In the genomic region with DNA sequence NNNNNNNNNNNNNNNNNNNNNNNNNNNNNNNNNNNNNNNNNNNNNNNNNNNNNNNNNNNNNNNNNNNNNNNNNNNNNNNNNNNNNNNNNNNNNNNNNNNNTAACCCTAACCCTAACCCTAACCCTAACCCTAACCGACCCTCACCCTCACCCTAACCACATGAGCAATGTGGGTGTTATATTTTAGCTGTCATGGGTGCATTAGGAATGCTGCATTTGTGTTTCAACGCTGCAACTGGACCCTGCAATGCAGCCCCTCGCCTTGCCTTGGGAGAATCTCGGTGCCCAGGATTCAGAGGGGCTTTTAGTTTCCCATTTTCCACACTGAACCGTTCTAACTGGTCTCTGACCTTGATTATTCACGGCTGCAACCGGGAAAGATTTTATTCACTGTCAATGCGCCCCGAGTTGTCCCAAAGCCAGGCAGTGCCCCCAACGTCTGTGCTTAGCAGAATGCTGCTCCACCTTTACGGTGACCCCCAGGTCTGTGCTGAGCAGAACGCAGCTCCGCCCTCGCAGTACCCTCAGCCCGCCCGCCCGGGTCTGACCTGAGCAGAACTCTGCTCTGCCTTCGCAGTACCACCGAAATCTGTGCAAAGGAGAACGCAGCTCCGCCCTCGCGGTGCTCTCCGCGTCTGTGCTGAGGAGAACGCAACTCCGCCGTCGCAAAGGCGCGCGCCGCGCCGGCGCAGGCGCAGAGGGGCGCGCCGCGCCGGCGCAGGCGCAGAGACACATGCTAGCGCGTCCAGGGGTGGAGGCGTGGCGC, we compare ENCODE assay signal across 9 cellular contexts. TPM values are rescaled to one million over a fixed set of nuclear protein-coding genes. Genes with fewer than 3 reads are reported as not detected.
DNase-seq lines count a peak whose midpoint lies in the region; ATAC-seq and TF ChIP-seq lines count a peak whose summit lies in the region.
"Had no signal": no experiment of that assay in that cellular context is flagged by ENCODE, and none has a peak within 500 bp of the region (broad histone marks: within the 10 kb centered on the region; RNA-seq: fewer than 3 reads in every experiment).

No MANE protein-coding gene starts in this region.

- no peaks in the 10 kb centered on the region for H3K4me1 ChIP-seq in suprapubic skin

- no peaks in the 10 kb centered on the region for H3K4me1 Mint-ChIP-seq in activated T-cell treated with anti-CD3 and anti-CD28 coated beads, Interleukin-2, amount 50 U/mL, for 24 hours (ENCODE audit: low read depth)
- no peaks in the 10 kb centered on the region for H3K4me1 Mint-ChIP-seq in stimulated activated naive CD8-positive, alpha-beta T cell treated with anti-CD3 and anti-CD28 coated beads, Interleukin-15, Interleukin-2, amounts not matched to agents 100 ng/mL and 50 ng/mL, for 24 hours (ENCODE audit: low read depth)

- TF ChIP-seq POLR2A in suprapubic skin (IDR thresholded peaks at IDR 0.05) = no peak

- no peaks in the 10 kb centered on the region for H3K36me3 Mint-ChIP-seq in activated T-cell treated with anti-CD3 and anti-CD28 coated beads, Interleukin-2, amount 50 U/mL, for 24 hours (ENCODE audit: low read depth)
- no peaks in the 10 kb centered on the region for H3K36me3 Mint-ChIP-seq in stimulated activated naive CD8-positive, alpha-beta T cell treated with anti-CD3 and anti-CD28 coated beads, Interleukin-15, Interleukin-2, amounts not matched to agents 100 ng/mL and 50 ng/mL, for 24 hours (ENCODE audit: low read depth)

- peak; percentile 95 to 97 for ATAC-seq in left cardiac atrium
- no peak for ATAC-seq in HG03460 (IDR thresholded peaks at IDR 0.05; ENCODE audit: unreplicated experiment)
- no peak for ATAC-seq in HG02763 (IDR thresholded peaks at IDR 0.05; ENCODE audit: unreplicated experiment)

- DNase-seq in activated T-cell treated with anti-CD3 and anti-CD28 coated beads, Interleukin-2, amount 50 U/mL, for 24 hours = no peak
- DNase-seq in activated T-cell treated with anti-CD3 and anti-CD28 coated beads for 4 hours (no peak), WERI-Rb-1 (peak; percentile 36), left cardiac atrium (no peak), suprapubic skin (ENCODE audit: low spot score in 2 of 2) (no peak)
- DNase-seq: DMS79 treated with DMSO at 0.1 percent for 48 hours had no signal

- H3K9me3 Mint-ChIP-seq in activated T-cell treated with anti-CD3 and anti-CD28 coated beads, Interleukin-2, amount 50 U/mL, for 24 hours = no peaks in the 10 kb centered on the region
- no peaks in the 10 kb centered on the region for H3K9me3 Mint-ChIP-seq in stimulated activated naive CD8-positive, alpha-beta T cell treated with anti-CD3 and anti-CD28 coated beads, Interleukin-15, Interleukin-2, amounts not matched to agents 100 ng/mL and 50 ng/mL, for 24 hours

- no peaks in the 10 kb centered on the region for H3K27me3 Mint-ChIP-seq in activated T-cell treated with anti-CD3 and anti-CD28 coated beads, Interleukin-2, amount 50 U/mL, for 24 hours
- no peaks in the 10 kb centered on the region for H3K27me3 Mint-ChIP-seq in stimulated activated naive CD8-positive, alpha-beta T cell treated with anti-CD3 and anti-CD28 coated beads, Interleukin-15, Interleukin-2, amounts not matched to agents 100 ng/mL and 50 ng/mL, for 24 hours

- H3K27me3 ChIP-seq in WERI-Rb-1 (ENCODE audit: insufficient read depth, low read depth, severe bottlenecking) = no peaks in the 10 kb centered on the region
- H3K27me3 ChIP-seq in suprapubic skin = no peaks in the 10 kb centered on the region

- H3K4me3 Mint-ChIP-seq in activated T-cell treated with anti-CD3 and anti-CD28 coated beads, Interleukin-2, amount 50 U/mL, for 24 hours = peak overlapping the region; percentile 56
- H3K4me3 Mint-ChIP-seq in stimulated activated naive CD8-positive, alpha-beta T cell treated with anti-CD3 and anti-CD28 coated beads, Interleukin-15, Interleukin-2, amounts not matched to agents 100 ng/mL and 50 ng/mL, for 24 hours = peak overlapping the region; percentile 60

- TF ChIP-seq CTCF in WERI-Rb-1 (IDR thresholded peaks at IDR 0.05; ENCODE audit: low read depth, low read length) = no peak
- no peak for TF ChIP-seq CTCF in suprapubic skin (IDR thresholded peaks at IDR 0.05)

- no peak overlapping the region for H3K27ac ChIP-seq in WERI-Rb-1
- H3K27ac ChIP-seq in suprapubic skin = no peak overlapping the region

- no peaks in the 10 kb centered on the region for H3K9me3 ChIP-seq in WERI-Rb-1 (ENCODE audit: severe bottlenecking)
- no peaks in the 10 kb centered on the region for H3K9me3 ChIP-seq in suprapubic skin

- intact Hi-C loops in left cardiac atrium (cut with DNase I) = no loop called here

- no peak for TF ChIP-seq EP300 in suprapubic skin (IDR thresholded peaks at IDR 0.05)

- 89% methylated on average over 48 of the region's 48 CpGs for WGBS in suprapubic skin

- H3K36me3 ChIP-seq in WERI-Rb-1 (no peaks in the 10 kb centered on the region), suprapubic skin (no peaks in the 10 kb centered on the region)

- H3K27ac Mint-ChIP-seq in activated T-cell treated with anti-CD3 and anti-CD28 coated beads, Interleukin-2, amount 50 U/mL, for 24 hours = no peak overlapping the region
- H3K27ac Mint-ChIP-seq in stimulated activated naive CD8-positive, alpha-beta T cell treated with anti-CD3 and anti-CD28 coated beads, Interleukin-15, Interleukin-2, amounts not matched to agents 100 ng/mL and 50 ng/mL, for 24 hours = no peak overlapping the region

- peak overlapping the region; percentile 11 for H3K4me3 ChIP-seq in WERI-Rb-1 (ENCODE audit: low read depth, low read length)
- no peak overlapping the region for H3K4me3 ChIP-seq in suprapubic skin

RNA-seq across cellular contexts. Expression of gene POLR3K, which starts 43.3 kb away (rescaled TPM):
- total RNA-seq in left cardiac atrium (10 to 100 TPM; 11.4 to 11.7 TPM), suprapubic skin (1 to 10 TPM; 2.0 to 2.8 (median 2.7) TPM)

RNA-seq across cellular contexts. Expression of gene SNRNP25, which starts 43.5 kb away (rescaled TPM):
- total RNA-seq in left cardiac atrium (10 to 100 TPM; 54.7 to 56.9 TPM), suprapubic skin (10 to 100 TPM in 2 of 4 donors, 1 to 10 TPM in 2; 9.5 to 21.7 (median 13.9) TPM)

Comparison
In these comparisons a context has a peak if more than half of its experiments do, and no peak if none do; other contexts are left out.
1. ATAC-seq: peak in left cardiac atrium (2 of 2); none in HG03460 (single experiment) and HG02763 (single experiment).